In the genomic region with DNA sequence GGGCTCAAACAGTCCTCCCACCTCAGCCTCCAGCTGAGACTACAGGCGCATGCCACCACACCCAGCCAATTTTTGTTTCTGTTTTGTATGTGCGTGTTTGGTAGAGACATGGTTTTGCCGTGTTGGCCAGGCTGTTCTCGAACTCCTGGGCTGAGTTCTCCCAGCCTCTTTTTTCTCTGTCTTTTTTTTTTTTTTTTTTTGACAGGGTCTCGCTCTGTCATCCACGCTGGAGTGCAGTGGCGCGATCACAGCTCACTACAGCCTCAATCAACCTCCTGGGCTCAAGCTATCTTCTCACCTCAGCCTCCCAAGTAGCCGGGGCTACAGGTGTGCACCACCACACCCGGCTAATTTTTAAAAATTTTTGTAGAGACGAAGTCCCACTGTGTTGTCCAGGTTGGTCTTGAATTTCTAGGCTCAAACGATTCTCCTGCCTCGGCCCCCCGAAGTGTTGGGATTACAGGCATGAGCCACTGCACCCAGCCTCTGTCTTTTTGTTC, we compare ENCODE assay signal across 8 cellular contexts. TPM values are rescaled to one million over a fixed set of nuclear protein-coding genes. Genes with fewer than 3 reads are reported as not detected.
DNase-seq lines count a peak whose midpoint lies in the region; ATAC-seq and TF ChIP-seq lines count a peak whose summit lies in the region.

No MANE protein-coding gene starts in this region.

- peaks cover 8 to 34% (median 26%) of the 10 kb centered on the region in 4 donors for H3K4me1 Mint-ChIP-seq in naive thymus-derived CD8-positive, alpha-beta T cell

- no peaks in the 10 kb centered on the region for H3K27me3 ChIP-seq in ACC112 (ENCODE audit: insufficient read depth, low read length)
- H3K27me3 ChIP-seq in MG63: no peaks in the 10 kb centered on the region

- H3K4me3 Mint-ChIP-seq in naive thymus-derived CD8-positive, alpha-beta T cell: peak overlapping the region; percentile 27 to 99 (median 90)

- no peaks in the 10 kb centered on the region for H3K36me3 ChIP-seq in ACC112 (ENCODE audit: insufficient read depth, low read length)
- H3K36me3 ChIP-seq in MG63: peaks cover 7% of the 10 kb centered on the region; the same call in 1 of the 2 replicates

- POLR2A ChIA-PET in naive thymus-derived CD8-positive, alpha-beta T cell (lab: Charles Lee): interaction anchor here (0.6 to 5.2 kb wide), 32 partner anchors 14 to 1775 kb away, joined by 3 to 97 read pairs (median 4); partner anchors contain the start of genes ABHD14B, C3orf18, CYB561D2 and MANF

- no peaks in the 10 kb centered on the region for H3K9me3 Mint-ChIP-seq in naive thymus-derived CD8-positive, alpha-beta T cell

- peak overlapping the region; percentile 73 for H3K27ac ChIP-seq in ACC112 (ENCODE audit: low read depth, low read length)
- peak overlapping the region; percentile 58 to 88 for H3K27ac ChIP-seq in coronary artery

- TF ChIP-seq CTCF in coronary artery (IDR thresholded peaks at IDR 0.05): no peak

- DNase-seq in MG63 (no peak), coronary artery (ENCODE audit: low spot score) (no peak), UCSD-AML1 (lab: John Stamatoyannopoulos, UW; ENCODE audit: unreplicated experiment) (no peak), NCI-H2081 treated with DMSO at 0.1 percent for 48 hours (lab: John Stamatoyannopoulos, UW) (no peak)
- DNase-seq in naive thymus-derived CD8-positive, alpha-beta T cell: peak in 3 of 10 donors; percentile 14 to 22 (median 20)

- peak overlapping the region; percentile 94 for H2AFZ ChIP-seq in ACC112 (ENCODE audit: low read length, unreplicated experiment)

- H3K4me1 ChIP-seq in ACC112 (ENCODE audit: control insufficient read depth, insufficient read depth, low read length, unreplicated experiment): no peaks in the 10 kb centered on the region

- H3K9me3 ChIP-seq in MG63: no peaks in the 10 kb centered on the region

- peak overlapping the region; percentile 68 for H3K4me3 ChIP-seq in ACC112 (ENCODE audit: low read depth, low read length)
- H3K4me3 ChIP-seq in MG63: peak overlapping the region; percentile 23
- peak overlapping the region; percentile 59 for H3K4me3 ChIP-seq in coronary artery

- ATAC-seq in naive thymus-derived CD8-positive, alpha-beta T cell: no peak
- ATAC-seq in HG02884 (IDR thresholded peaks at IDR 0.05; ENCODE audit: unreplicated experiment): no peak
- ATAC-seq in GM19463 (IDR thresholded peaks at IDR 0.05; ENCODE audit: unreplicated experiment): no peak

- peaks cover 0 to 8% (median 4%) of the 10 kb centered on the region in 3 donors for H3K36me3 Mint-ChIP-seq in naive thymus-derived CD8-positive, alpha-beta T cell

- H3K27me3 Mint-ChIP-seq in naive thymus-derived CD8-positive, alpha-beta T cell: peaks cover 0 to 2% (median 0%) of the 10 kb centered on the region in 5 donors

- H3K27ac Mint-ChIP-seq in naive thymus-derived CD8-positive, alpha-beta T cell: peak overlapping the region; percentile 87 to 99 (median 96)

- H3K79me2 ChIP-seq in ACC112 (ENCODE audit: control insufficient read depth, insufficient read depth, low read length, unreplicated experiment): peaks cover 25% of the 10 kb centered on the region

RNA-seq across cellular contexts. Expression of gene DCAF1, which starts 0.9 kb away (rescaled TPM):
- 7.3 and 11.0 TPM in 2 replicates for total RNA-seq in MG63 (2014; rRNA removed; shearing (Covaris generic); ENCODE audit: low replicate concordance)
- 10 to 100 TPM; 36.4 TPM for total RNA-seq in naive thymus-derived CD8-positive, alpha-beta T cell
- polyA plus RNA-seq in naive thymus-derived CD8-positive, alpha-beta T cell: 10 to 100 TPM in 2 of 3 donors, 1 to 10 TPM in 1; 9.1 to 17.4 (median 10.7) TPM

RNA-seq across cellular contexts. Expression of gene RAD54L2, which starts 37.8 kb away (rescaled TPM):
- 5.3 and 5.9 TPM in 2 replicates for total RNA-seq in MG63 (2014; rRNA removed; shearing (Covaris generic); ENCODE audit: low replicate concordance)
- total RNA-seq in naive thymus-derived CD8-positive, alpha-beta T cell: 10 to 100 TPM; 40.5 to 43.4 TPM
- polyA plus RNA-seq in naive thymus-derived CD8-positive, alpha-beta T cell: 10 to 100 TPM; 14.1 to 15.6 (median 14.7) TPM
